ENCODE assay signal across 9 cellular contexts in the genomic region with DNA sequence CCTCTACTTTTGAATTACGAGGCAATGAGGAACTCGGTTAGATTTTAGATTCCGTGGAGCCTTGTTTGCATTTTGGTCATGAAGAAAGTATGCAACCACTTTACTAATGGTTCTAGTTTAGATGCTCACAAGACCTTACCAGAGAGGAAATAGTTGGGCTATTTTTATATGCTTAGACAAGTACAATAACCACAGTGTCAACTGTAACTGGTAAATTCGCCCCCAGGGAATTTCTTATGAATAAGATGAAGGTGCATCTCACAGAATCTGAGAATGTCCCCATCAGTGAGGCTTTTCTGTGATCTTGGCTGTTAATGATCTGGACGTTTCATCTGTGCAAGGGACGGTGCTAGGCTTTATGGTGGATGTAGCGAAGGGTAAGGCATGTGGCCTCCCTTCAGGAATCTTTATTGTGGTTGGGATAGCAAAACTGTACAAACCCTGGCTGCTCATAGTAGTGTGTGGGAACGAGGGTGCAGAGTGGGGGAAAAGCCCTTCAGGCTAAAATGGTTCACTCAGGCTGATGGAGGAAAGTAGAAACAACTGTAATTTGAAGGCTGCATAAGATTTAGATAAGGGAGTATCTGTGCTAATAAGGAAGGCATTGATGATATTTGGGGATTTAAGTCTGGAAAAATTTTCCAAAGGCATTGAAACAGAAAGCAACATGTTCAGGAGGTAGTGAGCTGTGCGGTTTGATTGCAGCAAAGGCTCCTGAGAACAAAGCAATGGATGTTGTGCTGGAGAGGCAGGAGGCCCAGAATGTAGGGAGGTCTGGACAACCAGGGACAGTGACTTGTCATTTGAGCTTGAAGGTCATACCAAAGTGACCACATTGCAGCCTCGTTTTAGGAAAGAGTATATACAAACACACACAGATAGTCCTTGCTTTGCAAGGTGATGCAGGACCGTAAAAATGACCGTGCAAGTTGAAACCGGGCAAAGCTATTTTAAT. TPM values are rescaled to one million over a fixed set of nuclear protein-coding genes. Genes with fewer than 3 reads are reported as not detected.
DNase-seq lines count a peak whose midpoint lies in the region; ATAC-seq and TF ChIP-seq lines count a peak whose summit lies in the region.
"Had no signal": no experiment of that assay in that cellular context is flagged by ENCODE, and none has a peak within 500 bp of the region (broad histone marks: within the 10 kb centered on the region; RNA-seq: fewer than 3 reads in every experiment).

No MANE protein-coding gene starts in this region.

- H3K4me1 Mint-ChIP-seq in activated naive CD4-positive, alpha-beta T cell treated with anti-CD3 and anti-CD28 coated beads for 36 hours (ENCODE audit: low read depth), result peaks cover 75% of the 10 kb centered on the region

- H3K27me3 Mint-ChIP-seq in activated naive CD4-positive, alpha-beta T cell treated with anti-CD3 and anti-CD28 coated beads for 36 hours (ENCODE audit: low read depth), result no peaks in the 10 kb centered on the region

- no peaks in the 10 kb centered on the region for H3K36me3 Mint-ChIP-seq in activated naive CD4-positive, alpha-beta T cell treated with anti-CD3 and anti-CD28 coated beads for 36 hours (ENCODE audit: low read depth)

- H3K4me3 Mint-ChIP-seq in activated naive CD4-positive, alpha-beta T cell treated with anti-CD3 and anti-CD28 coated beads for 36 hours, result peak overlapping the region; percentile 56

- CTCF ChIA-PET in activated naive CD4-positive, alpha-beta T cell treated with anti-CD3 and anti-CD28 coated beads for 36 hours (lab: Charles Lee), result interaction anchor here (0.5 to 1.1 kb wide), 2 partner anchors 53 to 1391 kb away, joined by 3 read pairs; no protein-coding TSS in a partner anchor

- peaks cover 52% of the 10 kb centered on the region for H4K20me1 ChIP-seq in hepatocyte (ENCODE audit: insufficient read depth, poor library complexity, severe bottlenecking)

- peak; percentile 95 for ATAC-seq in HG02852 (IDR thresholded peaks at IDR 0.05; ENCODE audit: unreplicated experiment)

- no peak for TF ChIP-seq POLR2A in spleen (IDR thresholded peaks at IDR 0.05)

- 34 to 46% (median 36%) methylated on average over 13 of the region's 13 CpGs for WGBS in spleen, 5 donors
- 64% methylated on average over 13 of the region's 13 CpGs for WGBS in hepatocyte (ENCODE audit: low lambda C conversion rate, missing lambda C conversion rate)

- peaks cover 94% of the 10 kb centered on the region for H3K79me2 ChIP-seq in hepatocyte

- H3K27ac ChIP-seq in spleen (peak overlapping the region; percentile 18 to 77 (median 50)), hepatocyte (no peak overlapping the region)

- H3K4me3 ChIP-seq in spleen, result peak overlapping the region in 2 of 8 donors; percentile 13 to 42
- no peak overlapping the region for H3K4me3 ChIP-seq in hepatocyte

- H3K36me3 ChIP-seq in spleen (peaks cover 0 to 6% (median 0%) of the 10 kb centered on the region in 6 donors), hepatocyte (replicated peaks; ENCODE audit: insufficient read depth, low read depth) (no peaks in the 10 kb centered on the region)

- TF ChIP-seq CTCF in spleen (IDR thresholded peaks at IDR 0.05 in 8 of 11, conservative IDR thresholded peaks at IDR 0.05 in 3 of 11) (no peak), hepatocyte (IDR thresholded peaks at IDR 0.05; ENCODE audit: poor library complexity) (no peak)

- peak overlapping the region; percentile 54 for H3K27ac Mint-ChIP-seq in activated naive CD4-positive, alpha-beta T cell treated with anti-CD3 and anti-CD28 coated beads for 36 hours

- H3K9me3 Mint-ChIP-seq in activated naive CD4-positive, alpha-beta T cell treated with anti-CD3 and anti-CD28 coated beads for 36 hours, result no peaks in the 10 kb centered on the region

- DNase-seq in activated naive CD4-positive, alpha-beta T cell treated with anti-CD3 and anti-CD28 coated beads for 36 hours, result no peak
- no peak for DNase-seq in activated naive CD4-positive, alpha-beta T cell treated with anti-CD3 and anti-CD28 coated beads, Interleukin-2, amount 50 U/mL, for 16 hours
- DNase-seq in NOMO-1 treated with dmso at 0.1 percent for 144 hours (lab: John Stamatoyannopoulos, UW; ENCODE audit: unreplicated experiment) (peak; percentile 62), epidermal melanocyte (ENCODE audit: insufficient read length, low spot score) (peak; percentile 58), spleen (no peak), hepatocyte (ENCODE audit: low spot score) (no peak), SHP77 treated with DMSO at 0.1 percent for 48 hours (lab: John Stamatoyannopoulos, UW) (no peak)

- H3K27me3 ChIP-seq in spleen (replicated peaks in 1 of 7) (no peaks in the 10 kb centered on the region), hepatocyte (no peaks in the 10 kb centered on the region)

- H3K9me2 ChIP-seq in hepatocyte (replicated peaks; ENCODE audit: insufficient read depth), result no peaks in the 10 kb centered on the region

- H3K9me3 ChIP-seq in spleen (no peaks in the 10 kb centered on the region), hepatocyte (ENCODE audit: low read depth) (no peaks in the 10 kb centered on the region)

- H2AFZ ChIP-seq in hepatocyte, result no peak overlapping the region

- H3K4me2 ChIP-seq in hepatocyte, result no peak overlapping the region

- intact Hi-C loops in activated naive CD4-positive, alpha-beta T cell treated with anti-CD3 and anti-CD28 coated beads for 36 hours (cut with micrococcal nuclease), result loop anchor here (1.0 kb wide), 4 partner anchors 9 to 24 kb away; no protein-coding TSS in a partner anchor
- intact Hi-C loops in spleen (cut with DNase I; ENCODE audit: low total_unique reads), result no loop called here

- H3K4me1 ChIP-seq in spleen, result peaks cover 56 to 100% (median 86%) of the 10 kb centered on the region in 6 donors
- H3K4me1 ChIP-seq in hepatocyte (ENCODE audit: insufficient read depth), result peaks cover 9% of the 10 kb centered on the region

RNA-seq across cellular contexts. Expression of a gene that starts 28.4 kb away (rescaled TPM):
- 10 to 100 TPM; 43.4 to 44.9 TPM for total RNA-seq in activated naive CD4-positive, alpha-beta T cell treated with anti-CD3 and anti-CD28 coated beads for 36 hours
- total RNA-seq in spleen (10 to 100 TPM; 62.8 to 82.1 (median 72.3) TPM), hepatocyte (78.2 and 87.7 TPM in 2 replicates)
- polyA plus RNA-seq in spleen (10 to 100 TPM; 49.3 to 57.3 (median 50.4) TPM), hepatocyte (68.2 and 83.1 TPM in 2 replicates)

RNA-seq across cellular contexts. Expression of a gene that starts 29.2 kb away (rescaled TPM):
- total RNA-seq in activated naive CD4-positive, alpha-beta T cell treated with anti-CD3 and anti-CD28 coated beads for 36 hours, result 1 to 10 TPM; 2.4 TPM
- total RNA-seq in spleen, result 10 to 100 TPM in 6 of 7 donors, 1 to 10 TPM in 1; 9.6 to 21.8 (median 15.3) TPM
- 10 to 100 TPM; 25.6 to 33.9 (median 29.4) TPM for polyA plus RNA-seq in spleen
- total RNA-seq in hepatocyte, result not detected in 2 replicates
- 0.35 TPM in 1 of 2 replicates, not detected in the other for polyA plus RNA-seq in hepatocyte
- total RNA-seq: endothelial cell of umbilical vein had no signal
- polyA plus RNA-seq: endothelial cell of umbilical vein had no signal

Comparison
In these comparisons a context has a peak if more than half of its experiments do, and no peak if none do; other contexts are left out.
1. DNase-seq: peak in NOMO-1 treated with dmso at 0.1 percent for 144 hours (single experiment) and epidermal melanocyte (single experiment); none in activated naive CD4-positive, alpha-beta T cell treated with anti-CD3 and anti-CD28 coated beads for 36 hours (single experiment), activated naive CD4-positive, alpha-beta T cell treated with anti-CD3 and anti-CD28 coated beads, Interleukin-2, amount 50 U/mL, for 16 hours (single experiment), spleen (single experiment), hepatocyte (single experiment) and SHP77 treated with DMSO at 0.1 percent for 48 hours (single experiment).